8 cellular contexts compared by ENCODE assay signal in genomic region chrX:102863735-102864134, GRCh38.
DNase-seq lines count a peak whose midpoint lies in the region; ATAC-seq and TF ChIP-seq lines count a peak whose summit lies in the region.

No MANE protein-coding gene starts in this region.

- ATAC-seq in GM18520 (IDR thresholded peaks at IDR 0.05; ENCODE audit: unreplicated experiment) (peak; percentile 72), HG03025 (IDR thresholded peaks at IDR 0.05; ENCODE audit: low FRiP score, unreplicated experiment) (peak; percentile 90)

- POLR2A ChIA-PET in AG04450 (lab: Yijun Ruan, JAX): no interaction called here

- H3K27ac ChIP-seq in AG04450 (ENCODE audit: low read depth, low read length) (no peak overlapping the region), brain microvascular endothelial cell (no peak overlapping the region)

- DNase-seq in AG04450 (ENCODE audit: low read depth, low spot score) (peak; percentile 47), NCI-H2029 treated with DMSO at 0.1 percent for 48 hours (lab: John Stamatoyannopoulos, UW) (peak; percentile 7), UCSD-AML1 (lab: John Stamatoyannopoulos, UW; ENCODE audit: unreplicated experiment) (peak; percentile 84), brain microvascular endothelial cell (peak; percentile 80), inferior parietal cortex (ENCODE audit: extremely low spot score) (peak; percentile 85)
- DNase-seq in stimulated activated CD4-positive, alpha-beta T cell treated with anti-CD3 and anti-CD28 coated beads, Interleukin-15, amount 100 ng/mL, for 48 hours (ENCODE audit: low read depth in 2 of 2): peak; percentile 42 to 80

- TF ChIP-seq CTCF in AG04450 (IDR thresholded peaks at IDR 0.05; ENCODE audit: low read depth, low read length) (peak; percentile 77), brain microvascular endothelial cell (IDR thresholded peaks at IDR 0.05; ENCODE audit: low read depth, low read length, missing control alignments) (peak; percentile 83)

- H3K4me3 ChIP-seq in AG04450 (ENCODE audit: low read depth, low read length) (no peak overlapping the region), brain microvascular endothelial cell (ENCODE audit: low read depth, low read length) (no peak overlapping the region)

- CTCF ChIA-PET in AG04450 (lab: Charles Lee): interaction anchor here (0.6 to 1.6 kb wide), 10 partner anchors 12 to 965 kb away, joined by 3 to 10 read pairs (median 4); no protein-coding TSS in a partner anchor

- H3K27me3 ChIP-seq in AG04450 (ENCODE audit: control insufficient read depth, insufficient read depth, low read length): no peaks in the 10 kb centered on the region
- H3K27me3 ChIP-seq in brain microvascular endothelial cell (replicated peaks): no peaks in the 10 kb centered on the region

- no peaks in the 10 kb centered on the region for H3K9me3 ChIP-seq in AG04450 (ENCODE audit: control insufficient read depth, insufficient read depth, low read length)

- H3K36me3 ChIP-seq in brain microvascular endothelial cell (replicated peaks): no peaks in the 10 kb centered on the region

- in situ Hi-C loops in brain microvascular endothelial cell (cut with HindIII; ENCODE audit: low pct_ligation_motif_present, low sequenced_read_pairs): no loop called here

Comparison
In these comparisons a context has a peak if more than half of its experiments do, and no peak if none do; other contexts are left out.
1. DNase-seq: peak in every context shown above with its lines; median percentile 85 in inferior parietal cortex; 84 in UCSD-AML1; 80 in brain microvascular endothelial cell; 61 in stimulated activated CD4-positive, alpha-beta T cell treated with anti-CD3 and anti-CD28 coated beads, Interleukin-15, amount 100 ng/mL, for 48 hours; 47 in AG04450; 7 in NCI-H2029 treated with DMSO at 0.1 percent for 48 hours.